Comparison of ENCODE assay signal across 8 cellular contexts in the genomic region with DNA sequence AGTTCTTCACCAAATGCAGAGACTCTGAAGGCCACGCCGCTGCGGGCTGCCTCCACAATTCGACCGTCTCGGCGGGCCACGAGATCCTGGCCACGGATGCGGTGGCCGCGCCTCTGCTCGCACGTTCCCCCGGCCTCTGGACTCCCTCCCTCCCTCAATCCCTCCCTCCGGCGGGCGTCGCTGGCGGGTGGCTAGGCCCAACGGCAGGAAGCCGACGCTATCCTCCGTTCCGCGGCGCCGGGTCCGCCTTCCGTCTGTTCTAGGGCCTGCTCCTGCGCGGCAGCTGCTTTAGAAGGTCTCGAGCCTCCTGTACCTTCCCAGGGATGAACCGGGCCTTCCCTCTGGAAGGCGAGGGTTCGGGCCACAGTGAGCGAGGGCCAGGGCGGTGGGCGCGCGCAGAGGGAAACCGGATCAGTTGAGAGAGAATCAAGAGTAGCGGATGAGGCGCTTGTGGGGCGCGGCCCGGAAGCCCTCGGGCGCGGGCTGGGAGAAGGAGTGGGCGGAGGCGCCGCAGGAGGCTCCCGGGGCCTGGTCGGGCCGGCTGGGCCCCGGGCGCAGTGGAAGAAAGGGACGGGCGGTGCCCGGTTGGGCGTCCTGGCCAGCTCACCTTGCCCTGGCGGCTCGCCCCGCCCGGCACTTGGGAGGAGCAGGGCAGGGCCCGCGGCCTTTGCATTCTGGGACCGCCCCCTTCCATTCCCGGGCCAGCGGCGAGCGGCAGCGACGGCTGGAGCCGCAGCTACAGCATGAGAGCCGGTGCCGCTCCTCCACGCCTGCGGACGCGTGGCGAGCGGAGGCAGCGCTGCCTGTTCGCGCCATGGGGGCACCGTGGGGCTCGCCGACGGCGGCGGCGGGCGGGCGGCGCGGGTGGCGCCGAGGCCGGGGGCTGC. TPM values are rescaled to one million over a fixed set of nuclear protein-coding genes. Genes with fewer than 3 reads are reported as not detected.
DNase-seq lines count a peak whose midpoint lies in the region; ATAC-seq and TF ChIP-seq lines count a peak whose summit lies in the region.

A gene with protein sequence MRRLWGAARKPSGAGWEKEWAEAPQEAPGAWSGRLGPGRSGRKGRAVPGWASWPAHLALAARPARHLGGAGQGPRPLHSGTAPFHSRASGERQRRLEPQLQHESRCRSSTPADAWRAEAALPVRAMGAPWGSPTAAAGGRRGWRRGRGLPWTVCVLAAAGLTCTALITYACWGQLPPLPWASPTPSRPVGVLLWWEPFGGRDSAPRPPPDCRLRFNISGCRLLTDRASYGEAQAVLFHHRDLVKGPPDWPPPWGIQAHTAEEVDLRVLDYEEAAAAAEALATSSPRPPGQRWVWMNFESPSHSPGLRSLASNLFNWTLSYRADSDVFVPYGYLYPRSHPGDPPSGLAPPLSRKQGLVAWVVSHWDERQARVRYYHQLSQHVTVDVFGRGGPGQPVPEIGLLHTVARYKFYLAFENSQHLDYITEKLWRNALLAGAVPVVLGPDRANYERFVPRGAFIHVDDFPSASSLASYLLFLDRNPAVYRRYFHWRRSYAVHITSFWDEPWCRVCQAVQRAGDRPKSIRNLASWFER (plus strand): TSS at position 227 of the 887 bp plus-strand sequence. CDS start 213 bp downstream, at position 440.

- no peak for TF ChIP-seq CTCF in epithelial cell of esophagus (IDR thresholded peaks at IDR 0.05; ENCODE audit: insufficient read depth, low read depth, low read length, missing control alignments)

- peak within 1 kb of the TSS; percentile 14 for H3K4me3 ChIP-seq in epithelial cell of esophagus (ENCODE audit: low read length)

- ATAC-seq in GM19395 (IDR thresholded peaks at IDR 0.05; ENCODE audit: unreplicated experiment) (peak; percentile 85), HG03558 (IDR thresholded peaks at IDR 0.05; ENCODE audit: extremely low read depth, unreplicated experiment) (peak; percentile 70)

- DNase-seq in CMK (ENCODE audit: low read depth) (peak; percentile 68), NOMO-1 treated with DMSO at 0.1 percent for 48 hours (lab: John Stamatoyannopoulos, UW; ENCODE audit: unreplicated experiment) (peak; percentile 94), activated T-cell treated with anti-CD3 and anti-CD28 coated beads for 24 hours (ENCODE audit: low read depth) (peak; percentile 59), epithelial cell of esophagus (ENCODE audit: low read depth) (peak; percentile 71), mucosa of gallbladder (ENCODE audit: low spot score) (peak; percentile 88)
- DNase-seq in stimulated activated CD8-positive, alpha-beta memory T cell treated with anti-CD3 and anti-CD28 coated beads, Interleukin-4, amount 100 ng/mL, for 48 hours, result peak; percentile 84

RNA-seq across cellular contexts. Expression of the gene that starts here (rescaled TPM):
- 18.6 TPM for total RNA-seq in mucosa of gallbladder

Comparison
In these comparisons a context has a peak if more than half of its experiments do, and no peak if none do; other contexts are left out.
1. Peak in every context shown above with its lines: DNase-seq, ATAC-seq and H3K4me3 ChIP-seq.